12 cellular contexts compared by ENCODE assay signal in genomic region chr15:32688151-32688639, GRCh38. TPM values are rescaled to one million over a fixed set of nuclear protein-coding genes. Genes with fewer than 3 reads are reported as not detected.
DNase-seq lines count a peak whose midpoint lies in the region; ATAC-seq and TF ChIP-seq lines count a peak whose summit lies in the region.
"Had no signal": no experiment of that assay in that cellular context is flagged by ENCODE, and none has a peak within 500 bp of the region (broad histone marks: within the 10 kb centered on the region; RNA-seq: fewer than 3 reads in every experiment).

No MANE protein-coding gene starts in this region.

- H3K9me3 Mint-ChIP-seq in activated CD4-positive, alpha-beta memory T cell treated with anti-CD3 and anti-CD28 coated beads for 36 hours, result no peaks in the 10 kb centered on the region
- H3K9me3 Mint-ChIP-seq: nephron had no signal

- H3K27me3 ChIP-seq in tibial artery, result no peaks in the 10 kb centered on the region
- H3K27me3 ChIP-seq: adrenal gland, vagina had no signal

- no peaks in the 10 kb centered on the region for H3K4me1 Mint-ChIP-seq in activated CD4-positive, alpha-beta memory T cell treated with anti-CD3 and anti-CD28 coated beads for 36 hours (ENCODE audit: low read depth)
- H3K4me1 Mint-ChIP-seq: CD8-positive, alpha-beta memory T cell; nephron had no signal

- no peak for ATAC-seq in HG03457 (IDR thresholded peaks at IDR 0.05; ENCODE audit: unreplicated experiment)

- TF ChIP-seq POLR2A in lower leg skin (IDR thresholded peaks at IDR 0.05), result no peak

- H3K4me3 ChIP-seq in astrocyte of the spinal cord (ENCODE audit: low read depth, low read length) (no peak overlapping the region), lower leg skin (ENCODE audit: low read depth, poor library complexity, severe bottlenecking) (no peak overlapping the region), tibial artery (no peak overlapping the region)
- H3K4me3 ChIP-seq: adrenal gland, vagina had no signal

- no peaks in the 10 kb centered on the region for H3K36me3 Mint-ChIP-seq in activated CD4-positive, alpha-beta memory T cell treated with anti-CD3 and anti-CD28 coated beads for 36 hours
- H3K36me3 Mint-ChIP-seq: CD8-positive, alpha-beta memory T cell had no signal

- no peaks in the 10 kb centered on the region for H3K36me3 ChIP-seq in tibial artery
- H3K36me3 ChIP-seq: adrenal gland, vagina had no signal

- intact Hi-C loops in lower leg skin (cut with DNase I; ENCODE audit: low total_unique reads) (no loop called here), tibial artery (cut with DNase I; ENCODE audit: low total_unique reads) (no loop called here)
- intact Hi-C loops in activated CD4-positive, alpha-beta memory T cell treated with anti-CD3 and anti-CD28 coated beads for 36 hours (cut with micrococcal nuclease), result no loop called here

- CTCF ChIA-PET in activated CD4-positive, alpha-beta memory T cell treated with anti-CD3 and anti-CD28 coated beads for 36 hours (lab: Charles Lee), result interaction anchor here (1.2 kb wide), 1 partner anchor 10 kb away, joined by 3 read pairs; no protein-coding TSS in a partner anchor

- POLR2A ChIA-PET in activated CD4-positive, alpha-beta memory T cell treated with anti-CD3 and anti-CD28 coated beads for 36 hours (lab: Charles Lee), result no interaction called here

- H3K27ac ChIP-seq in tibial artery, result no peak overlapping the region
- H3K27ac ChIP-seq: adrenal gland, vagina had no signal

- WGBS in lower leg skin, 2 donors, result 56 to 64% methylated on average over 2 of the region's 2 CpGs

- TF ChIP-seq CTCF in astrocyte of the spinal cord (IDR thresholded peaks at IDR 0.05; ENCODE audit: low read depth, low read length) (no peak), lower leg skin (IDR thresholded peaks at IDR 0.05) (no peak), tibial artery (IDR thresholded peaks at IDR 0.05) (no peak)

- DNase-seq in DMS53 treated with DMSO at 0.1 percent for 48 hours (lab: John Stamatoyannopoulos, UW; ENCODE audit: unreplicated experiment) (peak; percentile 86), NCI-H2081 (lab: John Stamatoyannopoulos, UW) (peak; percentile 69 to 90), astrocyte of the spinal cord (ENCODE audit: low read depth, low spot score) (peak; percentile 36), lung microvascular endothelial cell (ENCODE audit: low read depth in 2 of 2) (peak; percentile 14 to 56), lower leg skin (ENCODE audit: low spot score in 2 of 2) (no peak), tibial artery (no peak)
- DNase-seq in activated CD4-positive, alpha-beta memory T cell treated with anti-CD3 and anti-CD28 coated beads for 36 hours, result no peak
- DNase-seq: adrenal gland; CD8-positive, alpha-beta memory T cell had no signal

- no peak overlapping the region for H3K27ac Mint-ChIP-seq in activated CD4-positive, alpha-beta memory T cell treated with anti-CD3 and anti-CD28 coated beads for 36 hours
- H3K27ac Mint-ChIP-seq: CD8-positive, alpha-beta memory T cell had no signal

- in situ Hi-C loops in astrocyte of the spinal cord (cut with HindIII; ENCODE audit: low sequenced_read_pairs), result no loop called here

- no peaks in the 10 kb centered on the region for H3K4me1 ChIP-seq in tibial artery
- H3K4me1 ChIP-seq: adrenal gland had no signal

- H3K27me3 Mint-ChIP-seq in activated CD4-positive, alpha-beta memory T cell treated with anti-CD3 and anti-CD28 coated beads for 36 hours, result no peaks in the 10 kb centered on the region
- H3K27me3 Mint-ChIP-seq: CD8-positive, alpha-beta memory T cell had no signal

- H3K4me3 Mint-ChIP-seq in activated CD4-positive, alpha-beta memory T cell treated with anti-CD3 and anti-CD28 coated beads for 36 hours, result no peak overlapping the region
- H3K4me3 Mint-ChIP-seq: CD8-positive, alpha-beta memory T cell; nephron had no signal

- H3K9me3 ChIP-seq in tibial artery, result no peaks in the 10 kb centered on the region
- H3K9me3 ChIP-seq: adrenal gland, vagina had no signal

RNA-seq across cellular contexts. Expression of gene GREM1, which starts 29.6 kb away (rescaled TPM):
- total RNA-seq in lung microvascular endothelial cell (under 0.01 TPM in 2 replicates), lower leg skin (1 to 10 TPM; 1.2 to 5.5 (median 2.4) TPM)
- total RNA-seq in activated CD4-positive, alpha-beta memory T cell treated with anti-CD3 and anti-CD28 coated beads for 36 hours, result not detected
- total RNA-seq: CD8-positive, alpha-beta memory T cell had no signal

RNA-seq across cellular contexts. Expression of gene SCG5, which starts 46.7 kb away (rescaled TPM):
- total RNA-seq in lung microvascular endothelial cell (0.20 and 0.44 TPM in 2 replicates), lower leg skin (1 to 10 TPM in 2 of 4 donors, under 1 TPM in 2; 0.61 to 1.9 (median 1.1) TPM)
- 1 to 10 TPM; 1.6 to 2.2 TPM for total RNA-seq in activated CD4-positive, alpha-beta memory T cell treated with anti-CD3 and anti-CD28 coated beads for 36 hours

Comparison
In these comparisons a context has a peak if more than half of its experiments do, and no peak if none do; other contexts are left out.
1. DNase-seq: peak in DMS53 treated with DMSO at 0.1 percent for 48 hours (single experiment), NCI-H2081 (2 of 2), astrocyte of the spinal cord (single experiment) and lung microvascular endothelial cell (2 of 2); none in lower leg skin (0 of 2), tibial artery (0 of 2) and activated CD4-positive, alpha-beta memory T cell treated with anti-CD3 and anti-CD28 coated beads for 36 hours (single experiment).